8 cellular contexts compared by ENCODE assay signal in the genomic region with DNA sequence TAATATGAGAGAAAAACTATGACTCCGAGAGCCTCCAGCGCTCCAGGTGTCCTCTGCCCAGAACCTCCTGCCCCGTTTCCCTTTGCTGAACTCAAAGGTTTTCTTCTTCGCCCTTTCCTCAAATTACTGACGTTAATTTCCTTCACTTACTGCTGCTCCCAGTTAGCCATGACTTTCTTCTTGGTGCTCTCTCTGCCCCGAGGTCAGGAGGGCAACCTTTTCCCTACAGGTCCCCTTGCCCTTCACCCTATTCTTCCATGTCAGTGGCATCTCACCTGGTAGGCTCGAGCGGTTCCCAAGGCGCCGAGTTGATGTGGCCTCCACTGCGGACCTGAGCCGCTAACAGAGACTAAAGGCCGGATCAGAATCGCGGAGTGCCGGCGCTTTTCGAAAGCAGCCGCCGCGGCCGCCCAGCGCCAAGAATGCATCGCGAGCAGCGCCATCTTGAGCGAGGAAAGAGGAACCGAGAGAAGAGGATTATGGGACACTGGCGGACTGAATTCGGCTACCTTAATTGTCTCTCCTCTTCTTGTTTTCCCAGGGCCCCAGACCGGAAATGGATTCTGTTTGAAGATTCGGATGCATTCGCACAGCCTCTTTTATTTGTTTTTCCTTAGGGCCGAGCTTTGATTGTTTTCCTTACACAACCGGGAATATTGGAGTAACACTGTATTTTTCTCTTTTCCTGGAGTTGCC. TPM values are rescaled to one million over a fixed set of nuclear protein-coding genes. Genes with fewer than 3 reads are reported as not detected.
DNase-seq lines count a peak whose midpoint lies in the region; ATAC-seq and TF ChIP-seq lines count a peak whose summit lies in the region.

TSS of gene ABCB7 (minus strand) at position 454 of the 696 bp plus-strand sequence. CDS start at position 443, 11 bp downstream.

- peak within 1 kb of the TSS; percentile 57 for H3K27ac ChIP-seq in AG04450 (ENCODE audit: low read depth, low read length)

- H3K36me3 ChIP-seq in kidney epithelial cell (ENCODE audit: control insufficient read depth, insufficient read depth, low read length) = no peaks in the 10 kb centered on the region

- H3K27me3 ChIP-seq in AG04450 (ENCODE audit: control insufficient read depth, insufficient read depth, low read length) (no peaks in the 10 kb centered on the region), kidney epithelial cell (ENCODE audit: control insufficient read depth, insufficient read depth, low read length) (no peaks in the 10 kb centered on the region)

- DNase-seq in AG04450 (ENCODE audit: low read depth, low spot score) (peak; percentile 39), NCI-H226 (peak; percentile 52), choroid plexus epithelial cell (ENCODE audit: low read depth) (peak; percentile 81), kidney epithelial cell (ENCODE audit: low read depth) (peak; percentile 28)
- DNase-seq in stimulated activated CD4-positive, alpha-beta T cell treated with anti-CD3 and anti-CD28 coated beads, Interleukin-15, amount 100 ng/mL, for 24 hours = peak; percentile 62

- no peaks in the 10 kb centered on the region for H3K9me3 ChIP-seq in AG04450 (ENCODE audit: control insufficient read depth, insufficient read depth, low read length)

- H3K4me3 ChIP-seq in AG04450 (ENCODE audit: low read depth, low read length) (peak within 1 kb of the TSS; percentile 83), choroid plexus epithelial cell (ENCODE audit: low read depth, low read length) (peak within 1 kb of the TSS; percentile 83), kidney epithelial cell (ENCODE audit: low read depth, low read length) (peak within 1 kb of the TSS; percentile 76)

- POLR2A ChIA-PET in AG04450 (lab: Yijun Ruan, JAX) = no interaction called here

- peak; percentile 27; the same call in 1 of the 2 replicates for TF ChIP-seq CTCF in AG04450 (IDR thresholded peaks at IDR 0.05; ENCODE audit: low read depth, low read length)
- TF ChIP-seq CTCF in choroid plexus epithelial cell (conservative IDR thresholded peaks at IDR 0.05; ENCODE audit: low read depth, low read length) = peak; percentile 46
- TF ChIP-seq CTCF in kidney epithelial cell (IDR thresholded peaks at IDR 0.05; ENCODE audit: insufficient read depth, low read length, poor library complexity, severe bottlenecking) = peak; percentile 12

- CTCF ChIA-PET in AG04450 (lab: Charles Lee) = no interaction called here

- ATAC-seq in GM18873 (IDR thresholded peaks at IDR 0.05; ENCODE audit: low FRiP score, unreplicated experiment) (peak; percentile 85), HG03159 (IDR thresholded peaks at IDR 0.05; ENCODE audit: unreplicated experiment) (peak; percentile 87)
- peak; percentile 59 to 70 for ATAC-seq in activated CD4-positive, CD25-positive, alpha-beta regulatory T cell treated with anti-CD3 and anti-CD28 coated beads, Interleukin-2, amount 50 U/mL, for 24 hours

RNA-seq across cellular contexts. Expression of gene ABCB7, which starts in this region (rescaled TPM):
- polyA plus RNA-seq in AG04450 (2011; rRNA removed) = 18.7 and 25.3 TPM in 2 replicates
- polyA minus RNA-seq in AG04450 (2011; rRNA and poly(A)+ RNA removed) = 11.7 and 22.2 TPM in 2 replicates
- total RNA-seq in kidney epithelial cell = 19.5 and 22.0 TPM in 2 replicates

Comparison
In these comparisons a context has a peak if more than half of its experiments do, and no peak if none do; other contexts are left out.
1. Peak in every context shown above with its lines: DNase-seq, ATAC-seq, H3K4me3 ChIP-seq and H3K27ac ChIP-seq.
2. DNase-seq: peak in every context shown above with its lines; median percentile 81 in choroid plexus epithelial cell; 62 in stimulated activated CD4-positive, alpha-beta T cell treated with anti-CD3 and anti-CD28 coated beads, Interleukin-15, amount 100 ng/mL, for 24 hours; 52 in NCI-H226; 39 in AG04450; 28 in kidney epithelial cell.